8 cellular contexts compared by ENCODE assay signal in genomic region chr1:198932351-198932991, GRCh38.
A peak's percentile ranks its signal among the peaks of the same experiment; 100 is the strongest.
DNase-seq lines count a peak whose midpoint lies in the region; ATAC-seq, FAIRE-seq and TF ChIP-seq lines count a peak whose summit lies in the region.

No MANE protein-coding gene starts in this region.

- H3F3A ChIP-seq in PC-9 (ENCODE audit: insufficient read depth, low read depth) = no peaks in the 10 kb centered on the region

- no peak overlapping the region for H3K27ac ChIP-seq in PC-9
- H3K27ac ChIP-seq in endothelial cell of umbilical vein (ENCODE audit: insufficient read depth, low read depth, low read length) = peak overlapping the region; percentile 72

- peak overlapping the region; percentile 88 for H3K27ac Mint-ChIP-seq in activated CD4-positive, alpha-beta T cell treated with anti-CD3 and anti-CD28 coated beads for 36 hours

- no peaks in the 10 kb centered on the region for H3K9me3 ChIP-seq in PC-9 (ENCODE audit: insufficient read depth, low read depth)
- H3K9me3 ChIP-seq in endothelial cell of umbilical vein (replicated peaks; ENCODE audit: control insufficient read depth, insufficient read depth, low read length) = no peaks in the 10 kb centered on the region

- H3K9me2 ChIP-seq in PC-9 (ENCODE audit: insufficient read depth) = no peaks in the 10 kb centered on the region

- no peaks in the 10 kb centered on the region for H3K9me3 Mint-ChIP-seq in activated CD4-positive, alpha-beta T cell treated with anti-CD3 and anti-CD28 coated beads for 36 hours (ENCODE audit: low read depth)

- peak overlapping the region; percentile 72 for H3K4me3 Mint-ChIP-seq in activated CD4-positive, alpha-beta T cell treated with anti-CD3 and anti-CD28 coated beads for 36 hours

- H3K79me2 ChIP-seq in PC-9 (ENCODE audit: low read depth) = no peaks in the 10 kb centered on the region
- H3K79me2 ChIP-seq in endothelial cell of umbilical vein (ENCODE audit: control insufficient read depth, insufficient read depth, low read length) = peaks cover 94% of the 10 kb centered on the region

- TF ChIP-seq POLR2A in endothelial cell of umbilical vein (IDR thresholded peaks at IDR 0.05; ENCODE audit: low read depth, low read length) = peak; percentile 42

- no peaks in the 10 kb centered on the region for H4K20me1 ChIP-seq in PC-9 (ENCODE audit: insufficient read depth)
- peaks cover 8% of the 10 kb centered on the region for H4K20me1 ChIP-seq in endothelial cell of umbilical vein (replicated peaks; ENCODE audit: control insufficient read depth, extremely low read depth, insufficient read depth, low read length)

- POLR2A ChIA-PET in activated CD4-positive, alpha-beta T cell treated with anti-CD3 and anti-CD28 coated beads for 36 hours (lab: Charles Lee) = no interaction called here
- POLR2A ChIA-PET in PC-9 (lab: Charles Lee; ENCODE audit: unreplicated experiment) = interaction anchor here (0.5 kb wide), 1 partner anchor 168 kb away, joined by 10 read pairs; no protein-coding TSS in a partner anchor
- POLR2A ChIA-PET in endothelial cell of umbilical vein (lab: Charles Lee) = interaction anchor here (0.6 to 1.0 kb wide), 3 partner anchors 9 to 1262 kb away, joined by 3 read pairs; no protein-coding TSS in a partner anchor

- ATAC-seq in activated CD4-positive, alpha-beta T cell treated with anti-CD3 and anti-CD28 coated beads for 36 hours = no peak

- H3K27me3 Mint-ChIP-seq in activated CD4-positive, alpha-beta T cell treated with anti-CD3 and anti-CD28 coated beads for 36 hours = no peaks in the 10 kb centered on the region

- CTCF ChIA-PET in activated CD4-positive, alpha-beta T cell treated with anti-CD3 and anti-CD28 coated beads for 36 hours (lab: Charles Lee) = interaction anchor here (1.7 to 2.0 kb wide), 2 partner anchors 9 to 12 kb away, joined by 4 to 5 read pairs; no protein-coding TSS in a partner anchor
- CTCF ChIA-PET in PC-9 (lab: Charles Lee) (no interaction called here), endothelial cell of umbilical vein (lab: Charles Lee) (interaction anchor here (0.7 to 1.8 kb wide), 5 partner anchors 11 to 531 kb away, joined by 3 to 8 read pairs (median 5); no protein-coding TSS in a partner anchor)

- H3K4me2 ChIP-seq in PC-9 (peak overlapping the region; percentile 39), endothelial cell of umbilical vein (ENCODE audit: insufficient read depth, low read length) (peak overlapping the region; percentile 95)

- intact Hi-C loops in activated CD4-positive, alpha-beta T cell treated with anti-CD3 and anti-CD28 coated beads for 36 hours (cut with DNase I, micrococcal nuclease) = loop anchor here (10.0 kb wide), 3 partner anchors 158 to 768 kb away; no protein-coding TSS in a partner anchor
- intact Hi-C loops in PC-9 (cut with micrococcal nuclease; ENCODE audit: unreplicated experiment) (no loop called here), endothelial cell of umbilical vein (cut with micrococcal nuclease) (loop anchor here (10.0 kb wide), 3 partner anchors 372 to 778 kb away; partner anchors contain the start of gene NEK7)

- dilution Hi-C loops in endothelial cell of umbilical vein (cut with MboI; ENCODE audit: extremely low pct_ligation_motif_present, low sequenced_read_pairs) = no loop called here

- no peaks in the 10 kb centered on the region for H3K9me1 ChIP-seq in endothelial cell of umbilical vein (replicated peaks; ENCODE audit: control insufficient read depth, extremely low read depth, insufficient read depth, low read length)

- TF ChIP-seq CTCF in PC-9 (conservative IDR thresholded peaks at IDR 0.05) = no peak
- TF ChIP-seq CTCF in endothelial cell of umbilical vein (IDR thresholded peaks at IDR 0.05; ENCODE audit: extremely low read depth in 1 of 2, insufficient read depth in 1 of 2, low read depth in 1 of 2, low read length in 2 of 2) = no peak

- H2AFZ ChIP-seq in PC-9 (no peak overlapping the region), endothelial cell of umbilical vein (ENCODE audit: low read depth, low read length) (no peak overlapping the region)

- peak; percentile 53 for FAIRE-seq in endothelial cell of umbilical vein (lab: Jason Lieb, UNC)

- H3K36me3 Mint-ChIP-seq in activated CD4-positive, alpha-beta T cell treated with anti-CD3 and anti-CD28 coated beads for 36 hours (ENCODE audit: low read depth) = peaks cover 2% of the 10 kb centered on the region

- peak; percentile 48 for DNase-seq in activated CD4-positive, alpha-beta T cell treated with anti-CD3 and anti-CD28 coated beads for 36 hours
- DNase-seq in activated CD4-positive, alpha-beta T cell treated with anti-CD3 and anti-CD28 coated beads for 1 hour = no peak
- DNase-seq in PC-9 = peak; percentile 16 to 52
- peak; percentile 85 for DNase-seq in endothelial cell of umbilical vein (ENCODE audit: low read depth, low spot score)
- no peak for DNase-seq in skeletal muscle cell (ENCODE audit: low read depth)
- DNase-seq in stimulated activated CD4-positive, alpha-beta T cell treated with anti-CD3 and anti-CD28 coated beads, Interleukin-1b, Interleukin-23, amount 100 ng/mL, for 48 hours = no peak
- no peak for DNase-seq in SKM-1 (lab: John Stamatoyannopoulos, UW; ENCODE audit: unreplicated experiment)
- DNase-seq in KG1 (lab: John Stamatoyannopoulos, UW) = no peak

- BruUV-seq in PC-9 (replicated peaks; lab: Mats Ljungman, UMichigan) = no TSS peak
- no TSS peak for BruUV-seq in endothelial cell of umbilical vein (replicated peaks; lab: Mats Ljungman, UMichigan)

- peak overlapping the region; percentile 55 for H3K9ac ChIP-seq in endothelial cell of umbilical vein (replicated peaks; ENCODE audit: extremely low read depth, insufficient read depth, low read length)

- H3K27me3 ChIP-seq in PC-9 (ENCODE audit: insufficient read depth, low read depth) (no peaks in the 10 kb centered on the region), endothelial cell of umbilical vein (ENCODE audit: control insufficient read depth in 2 of 2, insufficient read depth in 2 of 2, low read length in 2 of 2) (no peaks in the 10 kb centered on the region)

- peaks cover 35% of the 10 kb centered on the region for H3K4me1 Mint-ChIP-seq in activated CD4-positive, alpha-beta T cell treated with anti-CD3 and anti-CD28 coated beads for 36 hours

- H3K4me1 ChIP-seq in PC-9 (replicated peaks; ENCODE audit: insufficient read depth) (peaks cover 21% of the 10 kb centered on the region), endothelial cell of umbilical vein (ENCODE audit: control insufficient read depth, extremely low read depth, insufficient read depth, low read length) (peaks cover 49% of the 10 kb centered on the region)

- H3K4me3 ChIP-seq in PC-9 (no peak overlapping the region; the same call in 1 of the 2 replicates), endothelial cell of umbilical vein (replicated peaks in 1 of 3; ENCODE audit: insufficient read depth in 1 of 3, low read depth in 1 of 3, low read length in 3 of 3) (peak overlapping the region in 2 of 3 experiments; percentile 12 to 99), skeletal muscle cell (ENCODE audit: low read depth, low read length) (peak overlapping the region; percentile 23)

- H3K36me3 ChIP-seq in PC-9 (ENCODE audit: low read depth) (no peaks in the 10 kb centered on the region), endothelial cell of umbilical vein (ENCODE audit: control insufficient read depth in 2 of 2, extremely low read depth in 1 of 2, insufficient read depth in 2 of 2, low read length in 2 of 2) (peaks cover 0 to 3% of the 10 kb centered on the region in 2 experiments)

TF ChIP-seq in endothelial cell of umbilical vein, 7 proteins besides CTCF, POLR2A, EP300 and RAD21:
- TF ChIP-seq POLR2AphosphoS5 (IDR thresholded peaks at IDR 0.05; ENCODE audit: insufficient read depth, low read depth, low read length) (peak; percentile 30), FOS (IDR thresholded peaks at IDR 0.05; ENCODE audit: borderline replicate concordance, insufficient read depth, low read length) (peak; percentile 36), EZH2 (IDR thresholded peaks at IDR 0.05; ENCODE audit: borderline replicate concordance, low read depth, low read length, severe bottlenecking) (no peak), JUN (IDR thresholded peaks at IDR 0.05; ENCODE audit: borderline replicate concordance, insufficient read depth, insufficient read length, low read depth) (no peak)
- TF ChIP-seq, protein P1, sequence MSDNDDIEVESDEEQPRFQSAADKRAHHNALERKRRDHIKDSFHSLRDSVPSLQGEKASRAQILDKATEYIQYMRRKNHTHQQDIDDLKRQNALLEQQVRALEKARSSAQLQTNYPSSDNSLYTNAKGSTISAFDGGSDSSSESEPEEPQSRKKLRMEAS (IDR thresholded peaks at IDR 0.05; ENCODE audit: insufficient read depth, insufficient read length) = peak; percentile 51

Comparison
In these comparisons a context has a peak if more than half of its experiments do, and no peak if none do; other contexts are left out.
1. DNase-seq: peak in activated CD4-positive, alpha-beta T cell treated with anti-CD3 and anti-CD28 coated beads for 36 hours (single experiment), PC-9 (2 of 2) and endothelial cell of umbilical vein (single experiment); none in activated CD4-positive, alpha-beta T cell treated with anti-CD3 and anti-CD28 coated beads for 1 hour (single experiment), skeletal muscle cell (single experiment), stimulated activated CD4-positive, alpha-beta T cell treated with anti-CD3 and anti-CD28 coated beads, Interleukin-1b, Interleukin-23, amount 100 ng/mL, for 48 hours (single experiment), SKM-1 (single experiment) and KG1 (single experiment).